8 cellular contexts compared by ENCODE assay signal in genomic region chr2:231712462-231713021, GRCh38. TPM values are rescaled to one million over a fixed set of nuclear protein-coding genes. Genes with fewer than 3 reads are reported as not detected.
DNase-seq lines count a peak whose midpoint lies in the region; ATAC-seq and TF ChIP-seq lines count a peak whose summit lies in the region.
"Not testable (repeated sequence)": the region's sequence is repeated elsewhere in the genome, so short reads cannot be mapped to it uniquely, and the experiment has no call there.

No MANE protein-coding gene starts in this region.

- intact Hi-C loops in A673 (cut with micrococcal nuclease; ENCODE audit: unreplicated experiment): not testable (repeated sequence)
- intact Hi-C loops in mammary epithelial cell (cut with micrococcal nuclease): loop anchor here (1.0 to 5.0 kb wide), 2 partner anchors 70 to 100 kb away; partner anchors contain the start of gene PDE6D
- intact Hi-C loops in heart left ventricle (cut with DNase I): loop anchor here in 1 of 10 donors (2.0 kb wide), 1 partner anchor 108 kb away; no protein-coding TSS in a partner anchor

- H3K9me3 ChIP-seq in A673 (ENCODE audit: low read depth, low read length, poor library complexity, severe bottlenecking); SU-DHL-6 (ENCODE audit: insufficient read depth, low read length); mammary epithelial cell (replicated peaks; ENCODE audit: insufficient read depth, low read length); heart left ventricle; neural cell (ENCODE audit: low read length): not testable (repeated sequence)

- H3K9me2 ChIP-seq in SU-DHL-6 (replicated peaks; ENCODE audit: insufficient read depth, low read length); neural cell (ENCODE audit: insufficient read depth, low read length): not testable (repeated sequence)

- WGBS in mammary epithelial cell (ENCODE audit: low coverage, missing lambda C conversion rate): 46% methylated on average over 11 of the region's 18 CpGs
- 54 to 59% (median 56%) methylated on average over 18 of the region's 18 CpGs for WGBS in heart left ventricle, 4 donors

- H3K4me3 ChIP-seq in A673 (ENCODE audit: low read depth, low read length, poor library complexity, severe bottlenecking): peak overlapping the region; percentile 100
- H3K4me3 ChIP-seq in SU-DHL-6 (ENCODE audit: insufficient read depth, low read length, poor library complexity, severe bottlenecking): peak overlapping the region; percentile 99
- not testable (repeated sequence) for H3K4me3 ChIP-seq in mammary epithelial cell (replicated peaks in 1 of 3; ENCODE audit: insufficient read depth in 1 of 3, low read depth in 2 of 3, low read length in 3 of 3)
- H3K4me3 ChIP-seq in heart left ventricle: peak overlapping the region in 5 of 12 donors; percentile 83 to 99 (median 97)
- H3K4me3 ChIP-seq in neural cell (ENCODE audit: low read length): peak overlapping the region; percentile 100

- peaks cover 33% of the 10 kb centered on the region for H3K36me3 Mint-ChIP-seq in HFFc6 (ENCODE audit: low read depth)
- H3K36me3 Mint-ChIP-seq in activated T-cell treated with anti-CD3 and anti-CD28 coated beads, Interleukin-2, amount 50 U/mL, for 24 hours (ENCODE audit: low read depth): peaks cover 59% of the 10 kb centered on the region

- POLR2A ChIA-PET in A673 (lab: Charles Lee; ENCODE audit: low non-redundant PET): interaction anchor here (0.7 kb wide), 1 partner anchor 16 kb away, joined by 3 read pairs; no protein-coding TSS in a partner anchor

- H3K36me3 ChIP-seq in A673 (ENCODE audit: insufficient read depth, low read length, poor library complexity, severe bottlenecking) (peaks cover 37% of the 10 kb centered on the region), SU-DHL-6 (ENCODE audit: low read length) (peaks cover 42% of the 10 kb centered on the region), heart left ventricle (peaks cover 0 to 29% (median 25%) of the 10 kb centered on the region in 9 donors)
- H3K36me3 ChIP-seq in mammary epithelial cell (ENCODE audit: insufficient read depth, low read length); neural cell (ENCODE audit: insufficient read depth, low read length): not testable (repeated sequence)

- H3K27ac Mint-ChIP-seq in HFFc6: peak overlapping the region; percentile 81
- peak overlapping the region; percentile 98 for H3K27ac Mint-ChIP-seq in activated T-cell treated with anti-CD3 and anti-CD28 coated beads, Interleukin-2, amount 50 U/mL, for 24 hours

- in situ Hi-C loops in mammary epithelial cell (cut with MboI; ENCODE audit: low sequenced_read_pairs in 2 of 2): loop anchor here (5.0 kb wide), 2 partner anchors 35 to 100 kb away; no protein-coding TSS in a partner anchor

- H3K4me1 Mint-ChIP-seq in HFFc6 (ENCODE audit: low read depth): peaks cover 57% of the 10 kb centered on the region
- H3K4me1 Mint-ChIP-seq in activated T-cell treated with anti-CD3 and anti-CD28 coated beads, Interleukin-2, amount 50 U/mL, for 24 hours (ENCODE audit: low read depth): peaks cover 38% of the 10 kb centered on the region

- TF ChIP-seq CTCF in A673 (conservative IDR thresholded peaks at IDR 0.05; ENCODE audit: low read depth, low read length); HFFc6 (IDR thresholded peaks at IDR 0.05); SU-DHL-6 (IDR thresholded peaks at IDR 0.05; ENCODE audit: insufficient read depth, low read length, poor library complexity, severe bottlenecking); mammary epithelial cell (conservative IDR thresholded peaks at IDR 0.05 in 1 of 2, IDR thresholded peaks at IDR 0.05 in 1 of 2; ENCODE audit: extremely low read depth in 1 of 2, insufficient read depth in 1 of 2, low read depth in 1 of 2, low read length in 2 of 2); heart left ventricle (IDR thresholded peaks at IDR 0.05); neural cell (IDR thresholded peaks at IDR 0.05; ENCODE audit: poor library complexity, severe bottlenecking): not testable (repeated sequence)

- CTCF ChIA-PET in A673 (lab: Charles Lee); mammary epithelial cell (lab: Charles Lee; ENCODE audit: low non-redundant PET): not testable (repeated sequence)

- H3K27ac ChIP-seq in A673 (ENCODE audit: low read depth, low read length, poor library complexity, severe bottlenecking) (peak overlapping the region; percentile 97), SU-DHL-6 (ENCODE audit: low read depth, low read length) (peak overlapping the region; percentile 99), mammary epithelial cell (ENCODE audit: insufficient read depth, low read depth, low read length) (peak overlapping the region; percentile 1), heart left ventricle (peak overlapping the region in 8 of 12 donors; percentile 94 to 100 (median 98))
- not testable (repeated sequence) for H3K27ac ChIP-seq in neural cell (ENCODE audit: low read length)

- H3K4me3 Mint-ChIP-seq in HFFc6: peak overlapping the region; percentile 88
- peak overlapping the region; percentile 99 for H3K4me3 Mint-ChIP-seq in activated T-cell treated with anti-CD3 and anti-CD28 coated beads, Interleukin-2, amount 50 U/mL, for 24 hours

- not testable (repeated sequence) for ATAC-seq in heart left ventricle

- DNase-seq in A673 (ENCODE audit: low spot score); HFFc6; mammary epithelial cell: not testable (repeated sequence)
- peak; percentile 69 for DNase-seq in activated T-cell treated with anti-CD3 and anti-CD28 coated beads, Interleukin-2, amount 50 U/mL, for 24 hours
- peak in 1 of 5 donors; percentile 18 for DNase-seq in heart left ventricle
- DNase-seq in stimulated activated CD8-positive, alpha-beta memory T cell treated with anti-CD3 and anti-CD28 coated beads, Interleukin-12 subunit alpha, Interleukin-12 subunit beta, amount 100 ng/mL, for 4 hours (ENCODE audit: low read depth): peak; percentile 32

- H3K4me2 ChIP-seq in SU-DHL-6 (ENCODE audit: low read depth, low read length, poor library complexity, severe bottlenecking): peak overlapping the region; percentile 87
- H3K4me2 ChIP-seq in mammary epithelial cell (ENCODE audit: insufficient read depth, low read depth, low read length): peak overlapping the region; percentile 73
- H3K4me2 ChIP-seq in neural cell (ENCODE audit: low read length): not testable (repeated sequence)

- not testable (repeated sequence) for BruUV-seq in A673 (replicated peaks; lab: Mats Ljungman, UMichigan); mammary epithelial cell (replicated peaks; lab: Mats Ljungman, UMichigan)

- H2AFZ ChIP-seq in SU-DHL-6 (ENCODE audit: low read depth, low read length, severe bottlenecking); mammary epithelial cell (ENCODE audit: low read depth, low read length); neural cell (ENCODE audit: low read depth, low read length): not testable (repeated sequence)

- peaks cover 63% of the 10 kb centered on the region for H3F3A ChIP-seq in SU-DHL-6 (ENCODE audit: insufficient read depth)
- H3F3A ChIP-seq in neural cell (ENCODE audit: insufficient read depth, low read length, poor library complexity, severe bottlenecking): peaks cover 11% of the 10 kb centered on the region

- not testable (repeated sequence) for TF ChIP-seq POLR2A in heart left ventricle (IDR thresholded peaks at IDR 0.05)

- not testable (repeated sequence) for H3K9me3 Mint-ChIP-seq in HFFc6; activated T-cell treated with anti-CD3 and anti-CD28 coated beads, Interleukin-2, amount 50 U/mL, for 24 hours

- TF ChIP-seq RAD21 in neural cell (conservative IDR thresholded peaks at IDR 0.05): not testable (repeated sequence)

- dilution Hi-C loops in mammary epithelial cell (cut with HindIII; ENCODE audit: low sequenced_read_pairs): not testable (repeated sequence)

- H3K27me3 ChIP-seq in A673 (replicated peaks; ENCODE audit: insufficient read depth, low read depth, low read length, poor library complexity); SU-DHL-6 (ENCODE audit: low read length); mammary epithelial cell (ENCODE audit: insufficient read depth, low read length); heart left ventricle; neural cell (ENCODE audit: insufficient read depth, low read depth, low read length): not testable (repeated sequence)

- peaks cover 25% of the 10 kb centered on the region for H3K4me1 ChIP-seq in A673 (ENCODE audit: insufficient read depth, low read length, poor library complexity, severe bottlenecking)
- peaks cover 18% of the 10 kb centered on the region for H3K4me1 ChIP-seq in mammary epithelial cell (ENCODE audit: insufficient read depth, low read length)
- H3K4me1 ChIP-seq in heart left ventricle: peaks cover 6 to 71% (median 51%) of the 10 kb centered on the region in 12 donors

- TF ChIP-seq EP300 in neural cell (conservative IDR thresholded peaks at IDR 0.05; ENCODE audit: poor library complexity, severe bottlenecking): not testable (repeated sequence)

- peaks cover 13% of the 10 kb centered on the region; the same call in 1 of the 2 replicates for H4K20me1 ChIP-seq in SU-DHL-6 (ENCODE audit: low read depth, low read length)
- H4K20me1 ChIP-seq in mammary epithelial cell (ENCODE audit: insufficient read depth, low read length): peaks cover 16% of the 10 kb centered on the region
- peaks cover 48% of the 10 kb centered on the region for H4K20me1 ChIP-seq in neural cell (ENCODE audit: insufficient read depth)

- H3K9ac ChIP-seq in SU-DHL-6 (ENCODE audit: low read length): peak overlapping the region; percentile 100
- H3K9ac ChIP-seq in mammary epithelial cell (ENCODE audit: insufficient read depth, low read length): peak overlapping the region; percentile 15
- peak overlapping the region; percentile 99 for H3K9ac ChIP-seq in neural cell (ENCODE audit: low read length)

- not testable (repeated sequence) for H3K27me3 Mint-ChIP-seq in HFFc6 (ENCODE audit: insufficient read depth); activated T-cell treated with anti-CD3 and anti-CD28 coated beads, Interleukin-2, amount 50 U/mL, for 24 hours

- H3K79me2 ChIP-seq in SU-DHL-6 (ENCODE audit: insufficient read depth, low read length): peaks cover 44% of the 10 kb centered on the region
- peaks cover 48% of the 10 kb centered on the region for H3K79me2 ChIP-seq in mammary epithelial cell (ENCODE audit: insufficient read depth, low read length)
- H3K79me2 ChIP-seq in neural cell (replicated peaks; ENCODE audit: insufficient read depth, low read length): peaks cover 50% of the 10 kb centered on the region

RNA-seq across cellular contexts. Expression of gene PTMA, which starts 4.2 kb away (rescaled TPM):
- total RNA-seq in A673 (2021) (1,708 and 1,722 TPM in 2 replicates), mammary epithelial cell (100 to 1,000 TPM; 300 to 544 TPM), heart left ventricle (100 to 1,000 TPM; 143 to 409 (median 200) TPM)
- total RNA-seq in HFFc6 (2021; fragmentation: NEBNext Ultra II Directional; extraction: Animal tissue kit (Norgen Biotek cat#: 25700)): 100 to 1,000 TPM; 467 to 853 (median 787) TPM
- polyA plus RNA-seq in mammary epithelial cell (651 TPM), heart left ventricle (100 to 1,000 TPM; 403 to 707 TPM), neural cell (1,579 and 2,091 TPM in 2 replicates)
- polyA minus RNA-seq in mammary epithelial cell (178 TPM), neural cell (690 and 761 TPM in 2 replicates)

Comparison
In these comparisons a context has a peak if more than half of its experiments do, and no peak if none do; other contexts are left out.
1. H3K9ac ChIP-seq: peak in every context shown above with its lines; median percentile 100 in SU-DHL-6; 99 in neural cell; 15 in mammary epithelial cell.